Comparison of ENCODE assay signal across 10 cellular contexts in the genomic region with DNA sequence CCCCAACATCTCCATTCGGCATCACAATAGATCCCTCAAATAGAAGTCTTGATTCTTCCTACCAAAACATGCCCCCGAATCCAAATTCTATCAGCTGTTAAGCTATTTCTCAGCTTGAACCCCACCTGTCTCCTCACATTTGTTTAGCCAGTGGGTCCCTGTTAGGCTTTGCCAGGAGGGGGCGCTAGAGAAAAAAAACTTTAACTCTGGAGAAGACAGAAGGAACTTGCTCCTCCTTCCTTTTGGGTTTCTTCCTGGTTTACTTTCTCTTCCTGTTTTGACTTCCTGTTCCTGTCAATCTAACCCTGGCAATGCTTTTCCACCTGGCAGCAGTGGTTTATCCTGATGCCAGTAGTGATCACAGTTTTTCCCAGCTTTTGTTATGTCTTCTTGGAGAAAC.
A peak's percentile ranks its signal among the peaks of the same experiment; 100 is the strongest.
DNase-seq lines count a peak whose midpoint lies in the region; ATAC-seq and TF ChIP-seq lines count a peak whose summit lies in the region.
"Had no signal": no experiment of that assay in that cellular context is flagged by ENCODE, and none has a peak within 500 bp of the region (broad histone marks: within the 10 kb centered on the region; RNA-seq: fewer than 3 reads in every experiment).

No MANE protein-coding gene starts in this region.

- H3K4me3 ChIP-seq in WERI-Rb-1 (ENCODE audit: low read depth, low read length) = no peak overlapping the region
- H3K4me3 ChIP-seq: BLaER1 treated with 17β-estradiol and CSF1 and Interleukin-3, amounts not matched to agents 10 nM and 100 nM had no signal

- TF ChIP-seq CTCF in LNCAP (IDR thresholded peaks at IDR 0.05) (peak; percentile 87), WERI-Rb-1 (IDR thresholded peaks at IDR 0.05; ENCODE audit: low read depth, low read length) (peak; percentile 55)

- peaks cover 88% of the 10 kb centered on the region for H3K27me3 ChIP-seq in WERI-Rb-1 (ENCODE audit: insufficient read depth, low read depth, severe bottlenecking)
- H3K27me3 ChIP-seq: BLaER1 treated with 17β-estradiol and CSF1 and Interleukin-3, amounts not matched to agents 10 nM and 100 nM had no signal

- H3K36me3 ChIP-seq in WERI-Rb-1 = no peaks in the 10 kb centered on the region
- H3K36me3 ChIP-seq: BLaER1 treated with 17β-estradiol and CSF1 and Interleukin-3, amounts not matched to agents 10 nM and 100 nM had no signal

- ATAC-seq in HG03442 (IDR thresholded peaks at IDR 0.05; ENCODE audit: unreplicated experiment) (no peak), GM21825 (IDR thresholded peaks at IDR 0.05; ENCODE audit: unreplicated experiment) (no peak), HG03196 (IDR thresholded peaks at IDR 0.05; ENCODE audit: unreplicated experiment) (no peak)

- no peak overlapping the region for H3K27ac ChIP-seq in WERI-Rb-1
- H3K27ac ChIP-seq: BLaER1 treated with 17β-estradiol and CSF1 and Interleukin-3, amounts not matched to agents 10 nM and 100 nM; parathyroid adenoma had no signal

- peak; percentile 22 to 55 for DNase-seq in NCI-H524 (lab: John Stamatoyannopoulos, UW)
- no peak for DNase-seq in NCI-H524 treated with DMSO at 0.1 percent for 48 hours (lab: John Stamatoyannopoulos, UW)
- DNase-seq in WERI-Rb-1 = peak; percentile 30
- DNase-seq in kidney tubule cell (ENCODE audit: low spot score) = peak; percentile 65

- peaks cover 8% of the 10 kb centered on the region for H3K9me3 ChIP-seq in WERI-Rb-1 (ENCODE audit: severe bottlenecking)
